3 cellular contexts compared by ENCODE assay signal in the genomic region with DNA sequence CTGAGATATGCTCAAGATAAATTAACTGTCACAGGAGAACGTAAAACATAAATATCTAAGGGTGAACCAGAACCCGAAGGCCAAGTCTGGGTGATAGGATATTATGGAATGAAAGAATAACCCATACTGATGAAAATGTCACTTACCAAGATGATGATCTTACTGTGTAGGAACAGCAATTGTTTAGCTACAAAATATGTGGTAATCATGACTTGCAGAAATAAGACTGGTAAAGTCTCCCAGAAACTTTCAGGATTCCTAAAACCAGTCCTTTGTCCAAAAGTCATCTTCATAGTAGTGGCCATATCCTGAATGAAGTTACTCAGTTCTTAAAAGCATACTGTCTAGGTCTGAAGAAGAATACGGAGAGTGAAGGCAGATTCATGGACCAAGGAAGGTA. TPM values are rescaled to one million over a fixed set of nuclear protein-coding genes. Genes with fewer than 3 reads are reported as not detected.
"Had no signal": no experiment of that assay in that cellular context is flagged by ENCODE, and none has a peak within 500 bp of the region (broad histone marks: within the 10 kb centered on the region; RNA-seq: fewer than 3 reads in every experiment).

No MANE protein-coding gene starts in this region.

RNA-seq across cellular contexts. Expression of gene SLC38A11, which starts 30.7 kb away (rescaled TPM):
- total RNA-seq: LHCN-M2, SJSA1 had no signal
- polyA plus RNA-seq: SK-N-SH had no signal
